Comparison of ENCODE assay signal across 29 cellular contexts in the genomic region with DNA sequence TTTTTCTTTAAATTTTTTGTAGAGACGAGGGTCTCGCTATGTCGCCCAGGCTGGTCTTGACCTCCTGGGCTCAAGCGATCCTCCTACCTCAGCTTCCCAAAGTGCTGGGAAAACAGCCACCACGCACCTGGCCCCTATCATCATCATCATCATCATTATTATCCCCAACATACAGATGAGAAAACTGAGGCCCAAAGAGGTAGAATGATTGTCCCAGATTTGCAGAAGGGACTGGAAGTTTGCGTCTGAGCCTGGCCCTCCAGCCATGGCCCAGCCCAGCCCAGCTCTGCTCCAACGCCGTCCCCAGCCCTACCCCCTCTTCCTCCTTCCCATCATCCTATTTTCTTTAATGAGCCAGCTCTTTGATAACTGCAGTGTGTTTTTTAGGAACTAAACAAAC. TPM values are rescaled to one million over a fixed set of nuclear protein-coding genes. Genes with fewer than 3 reads are reported as not detected.
"Had no signal": no experiment of that assay in that cellular context is flagged by ENCODE, and none has a peak within 500 bp of the region (broad histone marks: within the 10 kb centered on the region; RNA-seq: fewer than 3 reads in every experiment).

No MANE protein-coding gene starts in this region.

- H3K27me3 ChIP-seq: colonic mucosa, foreskin keratinocyte had no signal

- H3K4me1 ChIP-seq: colonic mucosa, esophagus squamous epithelium, foreskin keratinocyte, gastrocnemius medialis had no signal

- FAIRE-seq: colon, endometrium, endothelial cell of umbilical vein, frontal cortex had no signal

- DNase-seq: colonic mucosa; cortex of kidney; dermis blood vessel endothelial cell; dorsolateral prefrontal cortex; effector CD4-positive, alpha-beta T cell; effector CD8-positive, alpha-beta T cell; effector memory CD4-positive, alpha-beta T cell; effector memory CD8-positive, alpha-beta T cell; endodermal cell; erythroblast; esophagus squamous epithelium; foreskin fibroblast; foreskin keratinocyte; gastrocnemius medialis; glutamatergic neuron; head of caudate nucleus; heart left ventricle; heart right ventricle had no signal

- H3K4me3 ChIP-seq: colonic mucosa, coronary artery, dorsolateral prefrontal cortex, esophagus muscularis mucosa, esophagus squamous epithelium, gastrocnemius medialis, gastroesophageal sphincter, heart left ventricle, heart right ventricle had no signal

- H3K9me3 ChIP-seq: colonic mucosa, esophagus muscularis mucosa, esophagus squamous epithelium, gastrocnemius medialis, gastroesophageal sphincter, heart left ventricle, heart right ventricle had no signal

- ATAC-seq: effector memory CD8-positive, alpha-beta T cell; esophagus mucosa; foreskin keratinocyte; gastrocnemius medialis; gastroesophageal sphincter; heart left ventricle; heart right ventricle had no signal

- H3K27ac ChIP-seq: colonic mucosa, coronary artery, dorsolateral prefrontal cortex, epithelial cell of prostate, esophagus muscularis mucosa, esophagus squamous epithelium, foreskin keratinocyte, gastrocnemius medialis, gastroesophageal sphincter, heart left ventricle, heart right ventricle had no signal

- H3K36me3 ChIP-seq: colonic mucosa, esophagus muscularis mucosa, esophagus squamous epithelium, gastrocnemius medialis, gastroesophageal sphincter, heart left ventricle, heart right ventricle had no signal

RNA-seq across cellular contexts. Expression of gene TMEM130, which starts 34.9 kb away (rescaled TPM):
- total RNA-seq: dermis blood vessel endothelial cell, dermis microvascular lymphatic vessel endothelial cell, endothelial cell of umbilical vein, esophagus mucosa, foreskin keratinocyte, gastrocnemius medialis, glomerular endothelial cell had no signal
- polyA plus RNA-seq: endothelial cell of umbilical vein, foreskin keratinocyte had no signal
